In the genomic region with DNA sequence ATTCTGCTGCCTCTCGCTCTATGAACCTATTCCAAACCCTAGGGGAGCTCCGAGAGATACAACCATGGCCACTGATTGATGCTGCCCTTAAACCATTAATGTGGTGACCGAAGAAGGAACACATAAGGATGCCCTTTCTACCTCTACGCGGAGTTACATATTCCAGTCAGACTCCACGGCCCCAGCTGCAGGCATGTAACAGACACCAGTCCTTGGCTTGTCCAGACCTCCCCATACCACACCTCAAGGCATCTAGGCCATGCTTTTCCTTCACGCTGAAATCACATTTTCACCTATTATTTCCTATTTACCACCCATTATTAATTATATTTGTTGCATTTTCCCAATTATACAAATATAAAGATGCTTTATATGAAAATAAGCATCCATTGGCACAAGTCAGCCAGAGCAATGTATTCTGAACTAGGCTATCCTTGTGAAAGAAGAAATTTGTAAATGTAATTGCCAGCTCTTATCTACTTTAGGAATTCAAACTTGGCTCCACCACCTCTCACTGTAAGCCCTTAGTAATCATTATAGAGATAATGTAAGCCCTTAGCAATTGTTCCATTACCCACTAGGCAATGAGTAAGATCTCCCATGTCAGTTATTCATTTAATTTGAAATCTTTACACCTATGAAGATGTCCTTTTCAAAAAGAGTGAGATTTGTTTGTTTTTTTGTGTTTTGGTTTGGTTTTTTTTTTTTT, we compare ENCODE assay signal across 29 cellular contexts.
"Had no signal": no experiment of that assay in that cellular context is flagged by ENCODE, and none has a peak within 500 bp of the region (broad histone marks: within the 10 kb centered on the region; RNA-seq: fewer than 3 reads in every experiment).

No MANE protein-coding gene starts in this region.

- H3K27ac Mint-ChIP-seq: activated CD8-positive, alpha-beta T cell treated with anti-CD3 and anti-CD28 coated beads, Interleukin-2, amount 10 ng/mL, durations not matched to agents 7 days and 5 days; activated naive CD4-positive, alpha-beta T cell treated with anti-CD3 and anti-CD28 coated beads for 36 hours; activated naive CD8-positive, alpha-beta T cell treated with anti-CD3 and anti-CD28 coated beads for 36 hours had no signal

- H3K4me3 Mint-ChIP-seq: activated CD8-positive, alpha-beta T cell treated with anti-CD3 and anti-CD28 coated beads, Interleukin-2, amount 10 ng/mL, durations not matched to agents 7 days and 5 days; activated naive CD4-positive, alpha-beta T cell treated with anti-CD3 and anti-CD28 coated beads for 36 hours; activated naive CD8-positive, alpha-beta T cell treated with anti-CD3 and anti-CD28 coated beads for 36 hours had no signal

- H3K27me3 Mint-ChIP-seq: activated naive CD8-positive, alpha-beta T cell treated with anti-CD3 and anti-CD28 coated beads for 36 hours had no signal

- DNase-seq: activated CD4-positive, alpha-beta T cell treated with anti-CD3 and anti-CD28 coated beads for 4 hours; activated CD4-positive, alpha-beta T cell treated with anti-CD3 and anti-CD28 coated beads, Interleukin-2, amount 50 U/mL, for 4 hours; activated CD8-positive, alpha-beta memory T cell treated with anti-CD3 and anti-CD28 coated beads, Interleukin-2, amount 50 U/mL, for 48 hours; activated CD8-positive, alpha-beta T cell treated with anti-CD3 and anti-CD28 coated beads, Interleukin-2, amount 10 ng/mL, durations not matched to agents 7 days and 5 days; activated effector memory CD4-positive, alpha-beta T cell treated with anti-CD3 and anti-CD28 coated beads, Interleukin-2, amount 50 U/mL, for 16 hours; activated naive CD4-positive, alpha-beta T cell treated with anti-CD3 and anti-CD28 coated beads for 36 hours; activated naive CD8-positive, alpha-beta T cell treated with anti-CD3 and anti-CD28 coated beads for 36 hours; activated T-cell treated with anti-CD3 and anti-CD28 coated beads, Interleukin-2, amount 50 U/mL, for 1 hour; anterior cingulate cortex; body of pancreas; MG63; NCI-H1092 treated with DMSO at 0.1 percent for 48 hours; NCI-H1417 treated with DMSO at 0.1 percent for 48 hours; NCI-H1694; NCI-H2029; NCI-H2107; NCI-H2171 treated with DMSO at 0.1 percent for 48 hours; NCI-H345; NCI-H510A; NCI-H526 treated with DMSO at 0.1 percent for 48 hours; NCI-H82; OCI-M1; RPMI8226; SHP77; SW 1271 had no signal

- H3K4me3 ChIP-seq: body of pancreas, MG63, SJSA1 had no signal

- ATAC-seq: activated CD4-positive, CD25-positive, alpha-beta regulatory T cell treated with anti-CD3 and anti-CD28 coated beads, Interleukin-2, amount 50 U/mL, for 24 hours; activated CD8-positive, alpha-beta T cell treated with anti-CD3 and anti-CD28 coated beads, Interleukin-2, amount 10 ng/mL, durations not matched to agents 7 days and 5 days; body of pancreas; Panc1; SK-N-SH treated with all-trans-retinoic acid at 6 μM for 48 hours had no signal

- H3K9me3 Mint-ChIP-seq: activated naive CD4-positive, alpha-beta T cell treated with anti-CD3 and anti-CD28 coated beads for 36 hours had no signal
